19 cellular contexts compared by ENCODE assay signal in genomic region chr4:102608190-102608589, GRCh38.
DNase-seq lines count a peak whose midpoint lies in the region; ATAC-seq and TF ChIP-seq lines count a peak whose summit lies in the region.
"Had no signal": no experiment of that assay in that cellular context is flagged by ENCODE, and none has a peak within 500 bp of the region (broad histone marks: within the 10 kb centered on the region; RNA-seq: fewer than 3 reads in every experiment).

No MANE protein-coding gene starts in this region.

- intact Hi-C loops in activated T-helper 1 cell treated with anti-CD3 and anti-CD28 coated beads, Interleukin-12 subunit alpha, Interleukin-12 subunit beta, Interleukin-2, Interleukin-4 antibody, amounts not matched to agents 30 ng/mL and 10 ng/mL and 1 ng/mL, durations not matched to agents 14 hours and 24 hours and 36 hours (cut with micrococcal nuclease), result no loop called here

- no peak overlapping the region for H3K4me3 Mint-ChIP-seq in activated T-helper 1 cell treated with anti-CD3 and anti-CD28 coated beads, Interleukin-12 subunit alpha, Interleukin-12 subunit beta, Interleukin-2, Interleukin-4 antibody, amounts not matched to agents 30 ng/mL and 10 ng/mL and 1 ng/mL, durations not matched to agents 14 hours and 24 hours and 36 hours
- H3K4me3 Mint-ChIP-seq: mesothelial cell of epicardium; T-helper 1 cell treated with Interleukin-12 subunit alpha and Interleukin-12 subunit beta and Interleukin-4 antibody, amounts not matched to agents 30 μg/mL and 1 μg/mL, for 36 hours had no signal

- ATAC-seq in HG03469 (IDR thresholded peaks at IDR 0.05; ENCODE audit: unreplicated experiment) (no peak), GM21423 (IDR thresholded peaks at IDR 0.05; ENCODE audit: unreplicated experiment) (no peak)
- ATAC-seq: HepG2 had no signal

- peaks cover 86% of the 10 kb centered on the region for H3K4me1 Mint-ChIP-seq in activated T-helper 1 cell treated with anti-CD3 and anti-CD28 coated beads, Interleukin-12 subunit alpha, Interleukin-12 subunit beta, Interleukin-2, Interleukin-4 antibody, amounts not matched to agents 30 ng/mL and 10 ng/mL and 1 ng/mL, durations not matched to agents 14 hours and 24 hours and 36 hours (ENCODE audit: low read depth)
- H3K4me1 Mint-ChIP-seq: mesothelial cell of epicardium had no signal

- no peak for TF ChIP-seq CTCF in foreskin fibroblast (IDR thresholded peaks at IDR 0.05; ENCODE audit: low read depth, low read length)

- no peak overlapping the region for H3K4me3 ChIP-seq in foreskin fibroblast (ENCODE audit: low read depth in 1 of 2, low read length in 2 of 2)
- H3K4me3 ChIP-seq: cardiac muscle cell had no signal

- H3K9me3 Mint-ChIP-seq in activated T-helper 1 cell treated with anti-CD3 and anti-CD28 coated beads, Interleukin-12 subunit alpha, Interleukin-12 subunit beta, Interleukin-2, Interleukin-4 antibody, amounts not matched to agents 30 ng/mL and 10 ng/mL and 1 ng/mL, durations not matched to agents 14 hours and 24 hours and 36 hours, result no peaks in the 10 kb centered on the region
- H3K9me3 Mint-ChIP-seq: mesothelial cell of epicardium had no signal

- H3K27ac Mint-ChIP-seq in activated T-helper 1 cell treated with anti-CD3 and anti-CD28 coated beads, Interleukin-12 subunit alpha, Interleukin-12 subunit beta, Interleukin-2, Interleukin-4 antibody, amounts not matched to agents 30 ng/mL and 10 ng/mL and 1 ng/mL, durations not matched to agents 14 hours and 24 hours and 36 hours, result peak overlapping the region; percentile 49
- H3K27ac Mint-ChIP-seq: mesothelial cell of epicardium; T-helper 1 cell treated with Interleukin-12 subunit alpha and Interleukin-12 subunit beta and Interleukin-4 antibody, amounts not matched to agents 30 μg/mL and 1 μg/mL, for 36 hours had no signal

- H3K36me3 Mint-ChIP-seq in activated T-helper 1 cell treated with anti-CD3 and anti-CD28 coated beads, Interleukin-12 subunit alpha, Interleukin-12 subunit beta, Interleukin-2, Interleukin-4 antibody, amounts not matched to agents 30 ng/mL and 10 ng/mL and 1 ng/mL, durations not matched to agents 14 hours and 24 hours and 36 hours (ENCODE audit: low read depth), result peaks cover 82% of the 10 kb centered on the region

- H3K27me3 Mint-ChIP-seq in activated T-helper 1 cell treated with anti-CD3 and anti-CD28 coated beads, Interleukin-12 subunit alpha, Interleukin-12 subunit beta, Interleukin-2, Interleukin-4 antibody, amounts not matched to agents 30 ng/mL and 10 ng/mL and 1 ng/mL, durations not matched to agents 14 hours and 24 hours and 36 hours (ENCODE audit: insufficient read depth), result no peaks in the 10 kb centered on the region

- peak; percentile 16 for DNase-seq in AG20443 (ENCODE audit: low spot score)
- peak; percentile 59 for DNase-seq in ELR (ENCODE audit: low read depth)
- no peak for DNase-seq in activated T-helper 1 cell treated with anti-CD3 and anti-CD28 coated beads, Interleukin-12 subunit alpha, Interleukin-12 subunit beta, Interleukin-2, Interleukin-4 antibody, amounts not matched to agents 30 ng/mL and 10 ng/mL and 1 ng/mL, durations not matched to agents 14 hours and 24 hours and 36 hours (ENCODE audit: low spot score)
- DNase-seq in foreskin fibroblast, result peak; percentile 25 to 32
- DNase-seq in glomerular visceral epithelial cell (ENCODE audit: extremely low spot score), result no peak
- no peak for DNase-seq in iPS-NIHi7 (ENCODE audit: extremely low spot score)
- DNase-seq: activated CD4-positive, alpha-beta T cell treated with anti-CD3 and anti-CD28 coated beads for 1 hour; DMS53; glutamatergic neuron; H7; islet precursor cell; nucleus accumbens; stimulated activated naive CD4-positive, alpha-beta T cell treated with Interleukin-2 at 50 U/mL for 16 hours had no signal

Comparison
In these comparisons a context has a peak if more than half of its experiments do, and no peak if none do; other contexts are left out.
1. DNase-seq: peak in AG20443 (single experiment), ELR (single experiment) and foreskin fibroblast (2 of 2); none in activated T-helper 1 cell treated with anti-CD3 and anti-CD28 coated beads, Interleukin-12 subunit alpha, Interleukin-12 subunit beta, Interleukin-2, Interleukin-4 antibody, amounts not matched to agents 30 ng/mL and 10 ng/mL and 1 ng/mL, durations not matched to agents 14 hours and 24 hours and 36 hours (single experiment), glomerular visceral epithelial cell (single experiment) and iPS-NIHi7 (single experiment).